In the genomic region with DNA sequence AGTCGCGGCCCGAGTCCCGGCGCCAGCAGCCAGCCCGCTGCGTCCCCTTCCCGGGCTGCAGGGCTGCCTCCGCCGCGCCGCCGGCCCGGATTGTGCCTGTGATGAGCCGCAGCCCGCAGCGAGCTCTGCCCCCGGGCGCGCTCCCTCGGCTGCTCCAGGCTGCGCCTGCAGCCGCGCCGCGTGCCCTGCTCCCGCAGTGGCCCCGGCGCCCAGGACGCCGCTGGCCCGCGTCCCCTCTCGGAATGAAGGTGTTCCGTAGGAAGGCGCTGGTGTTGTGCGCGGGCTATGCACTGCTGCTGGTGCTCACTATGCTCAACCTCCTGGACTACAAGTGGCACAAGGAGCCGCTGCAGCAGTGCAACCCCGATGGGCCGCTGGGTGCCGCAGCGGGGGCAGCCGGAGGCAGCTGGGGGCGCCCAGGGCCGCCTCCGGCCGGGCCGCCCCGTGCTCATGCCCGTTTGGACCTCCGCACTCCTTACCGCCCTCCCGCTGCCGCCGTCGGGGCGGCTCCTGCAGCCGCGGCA, we compare ENCODE assay signal across 8 cellular contexts. TPM values are rescaled to one million over a fixed set of nuclear protein-coding genes. Genes with fewer than 3 reads are reported as not detected.
DNase-seq lines count a peak whose midpoint lies in the region; ATAC-seq and TF ChIP-seq lines count a peak whose summit lies in the region.

No MANE protein-coding gene starts in this region.

- peaks cover 1% of the 10 kb centered on the region for H3K36me3 Mint-ChIP-seq in chondrocyte (ENCODE audit: low read depth)

- peak; percentile 12 for DNase-seq in activated T-cell treated with anti-CD3 and anti-CD28 coated beads for 1 hour (ENCODE audit: low read depth)
- DNase-seq in activated T-cell treated with anti-CD3 and anti-CD28 coated beads for 4 hours, result no peak
- peak in 3 of 5 experiments; percentile 6 to 74 (median 26) for DNase-seq in T-helper 2 cell
- DNase-seq in chondrocyte (ENCODE audit: low spot score), result no peak
- DNase-seq in medulla oblongata (ENCODE audit: extremely low spot score), result peak; percentile 31
- peak; percentile 23 to 81 (median 64) for DNase-seq in stimulated activated naive CD4-positive, alpha-beta T cell (lab: John Stamatoyannopoulos, UW)
- no peak for DNase-seq in omental fat pad (ENCODE audit: low spot score)

- H3K27ac Mint-ChIP-seq in chondrocyte (ENCODE audit: unreplicated experiment), result no peak overlapping the region

- peak overlapping the region; percentile 56 for H3K4me3 Mint-ChIP-seq in chondrocyte (ENCODE audit: unreplicated experiment)

- H3K27me3 Mint-ChIP-seq in chondrocyte (ENCODE audit: low read depth), result peaks cover 2% of the 10 kb centered on the region

- ATAC-seq in HG03045 (IDR thresholded peaks at IDR 0.05; ENCODE audit: unreplicated experiment) (peak; percentile 28), omental fat pad (ENCODE audit: low FRiP score) (no peak)

- H3K4me1 Mint-ChIP-seq in chondrocyte (ENCODE audit: low read depth), result peaks cover 20% of the 10 kb centered on the region

- TF ChIP-seq CTCF in chondrocyte (IDR thresholded peaks at IDR 0.05) (no peak), omental fat pad (IDR thresholded peaks at IDR 0.05) (no peak)

- no peaks in the 10 kb centered on the region for H3K9me3 Mint-ChIP-seq in chondrocyte (ENCODE audit: low read depth)

RNA-seq across cellular contexts. Expression of a gene that starts 1.2 kb away (rescaled TPM):
- 8.7 to 23.1 TPM (median 23.1 TPM) in 3 replicates for total RNA-seq in chondrocyte
- total RNA-seq in omental fat pad, result 10 to 100 TPM in 2 of 4 donors, 1 to 10 TPM in 2; 4.1 to 18.9 (median 12.3) TPM

Comparison
In these comparisons a context has a peak if more than half of its experiments do, and no peak if none do; other contexts are left out.
1. DNase-seq: peak in activated T-cell treated with anti-CD3 and anti-CD28 coated beads for 1 hour (single experiment), T-helper 2 cell (3 of 5), medulla oblongata (single experiment) and stimulated activated naive CD4-positive, alpha-beta T cell (6 of 6); none in activated T-cell treated with anti-CD3 and anti-CD28 coated beads for 4 hours (single experiment), chondrocyte (single experiment) and omental fat pad (single experiment).